ENCODE assay signal across 1 cellular context in genomic region chr4:2417765-2418651, GRCh38.
TF ChIP-seq lines count a peak whose summit lies in the region.

TSS of gene ZFYVE28 (minus strand) at chr4:2418645. CDS start at chr4:2418323, 322 bp downstream.

TF ChIP-seq in HEK293, 187 proteins besides CTCF, POLR2A, EP300 and RAD21 (continued from another document):
- TF ChIP-seq, protein P1, sequence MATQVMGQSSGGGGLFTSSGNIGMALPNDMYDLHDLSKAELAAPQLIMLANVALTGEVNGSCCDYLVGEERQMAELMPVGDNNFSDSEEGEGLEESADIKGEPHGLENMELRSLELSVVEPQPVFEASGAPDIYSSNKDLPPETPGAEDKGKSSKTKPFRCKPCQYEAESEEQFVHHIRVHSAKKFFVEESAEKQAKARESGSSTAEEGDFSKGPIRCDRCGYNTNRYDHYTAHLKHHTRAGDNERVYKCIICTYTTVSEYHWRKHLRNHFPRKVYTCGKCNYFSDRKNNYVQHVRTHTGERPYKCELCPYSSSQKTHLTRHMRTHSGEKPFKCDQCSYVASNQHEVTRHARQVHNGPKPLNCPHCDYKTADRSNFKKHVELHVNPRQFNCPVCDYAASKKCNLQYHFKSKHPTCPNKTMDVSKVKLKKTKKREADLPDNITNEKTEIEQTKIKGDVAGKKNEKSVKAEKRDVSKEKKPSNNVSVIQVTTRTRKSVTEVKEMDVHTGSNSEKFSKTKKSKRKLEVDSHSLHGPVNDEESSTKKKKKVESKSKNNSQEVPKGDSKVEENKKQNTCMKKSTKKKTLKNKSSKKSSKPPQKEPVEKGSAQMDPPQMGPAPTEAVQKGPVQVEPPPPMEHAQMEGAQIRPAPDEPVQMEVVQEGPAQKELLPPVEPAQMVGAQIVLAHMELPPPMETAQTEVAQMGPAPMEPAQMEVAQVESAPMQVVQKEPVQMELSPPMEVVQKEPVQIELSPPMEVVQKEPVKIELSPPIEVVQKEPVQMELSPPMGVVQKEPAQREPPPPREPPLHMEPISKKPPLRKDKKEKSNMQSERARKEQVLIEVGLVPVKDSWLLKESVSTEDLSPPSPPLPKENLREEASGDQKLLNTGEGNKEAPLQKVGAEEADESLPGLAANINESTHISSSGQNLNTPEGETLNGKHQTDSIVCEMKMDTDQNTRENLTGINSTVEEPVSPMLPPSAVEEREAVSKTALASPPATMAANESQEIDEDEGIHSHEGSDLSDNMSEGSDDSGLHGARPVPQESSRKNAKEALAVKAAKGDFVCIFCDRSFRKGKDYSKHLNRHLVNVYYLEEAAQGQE (tag by site-specific recombination; IDR thresholded peaks at IDR 0.05), result 0 out of 2 replicates have a peak, but pooled peaks have one; percentile 25
- TF ChIP-seq ZSCAN30 (tag by site-specific recombination; IDR thresholded peaks at IDR 0.05) (no peak), ZNF18 (tag by site-specific recombination; IDR thresholded peaks at IDR 0.05) (no peak), ZNF335 (tag by site-specific recombination; conservative IDR thresholded peaks at IDR 0.05) (peak; percentile 26)
- TF ChIP-seq, protein P2, sequence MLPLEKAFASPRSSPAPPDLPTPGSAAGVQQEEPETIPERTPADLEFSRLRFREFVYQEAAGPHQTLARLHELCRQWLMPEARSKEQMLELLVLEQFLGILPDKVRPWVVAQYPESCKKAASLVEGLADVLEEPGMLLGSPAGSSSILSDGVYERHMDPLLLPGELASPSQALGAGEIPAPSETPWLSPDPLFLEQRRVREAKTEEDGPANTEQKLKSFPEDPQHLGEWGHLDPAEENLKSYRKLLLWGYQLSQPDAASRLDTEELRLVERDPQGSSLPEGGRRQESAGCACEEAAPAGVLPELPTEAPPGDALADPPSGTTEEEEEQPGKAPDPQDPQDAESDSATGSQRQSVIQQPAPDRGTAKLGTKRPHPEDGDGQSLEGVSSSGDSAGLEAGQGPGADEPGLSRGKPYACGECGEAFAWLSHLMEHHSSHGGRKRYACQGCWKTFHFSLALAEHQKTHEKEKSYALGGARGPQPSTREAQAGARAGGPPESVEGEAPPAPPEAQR (tag by site-specific recombination; IDR thresholded peaks at IDR 0.05), result no peak
- TF ChIP-seq, protein P3, sequence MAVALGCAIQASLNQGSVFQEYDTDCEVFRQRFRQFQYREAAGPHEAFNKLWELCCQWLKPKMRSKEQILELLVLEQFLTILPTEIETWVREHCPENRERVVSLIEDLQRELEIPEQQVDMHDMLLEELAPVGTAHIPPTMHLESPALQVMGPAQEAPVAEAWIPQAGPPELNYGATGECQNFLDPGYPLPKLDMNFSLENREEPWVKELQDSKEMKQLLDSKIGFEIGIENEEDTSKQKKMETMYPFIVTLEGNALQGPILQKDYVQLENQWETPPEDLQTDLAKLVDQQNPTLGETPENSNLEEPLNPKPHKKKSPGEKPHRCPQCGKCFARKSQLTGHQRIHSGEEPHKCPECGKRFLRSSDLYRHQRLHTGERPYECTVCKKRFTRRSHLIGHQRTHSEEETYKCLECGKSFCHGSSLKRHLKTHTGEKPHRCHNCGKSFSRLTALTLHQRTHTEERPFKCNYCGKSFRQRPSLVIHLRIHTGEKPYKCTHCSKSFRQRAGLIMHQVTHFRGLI (tag by site-specific recombination; IDR thresholded peaks at IDR 0.05), result no peak
